8 cellular contexts compared by ENCODE assay signal in the genomic region with DNA sequence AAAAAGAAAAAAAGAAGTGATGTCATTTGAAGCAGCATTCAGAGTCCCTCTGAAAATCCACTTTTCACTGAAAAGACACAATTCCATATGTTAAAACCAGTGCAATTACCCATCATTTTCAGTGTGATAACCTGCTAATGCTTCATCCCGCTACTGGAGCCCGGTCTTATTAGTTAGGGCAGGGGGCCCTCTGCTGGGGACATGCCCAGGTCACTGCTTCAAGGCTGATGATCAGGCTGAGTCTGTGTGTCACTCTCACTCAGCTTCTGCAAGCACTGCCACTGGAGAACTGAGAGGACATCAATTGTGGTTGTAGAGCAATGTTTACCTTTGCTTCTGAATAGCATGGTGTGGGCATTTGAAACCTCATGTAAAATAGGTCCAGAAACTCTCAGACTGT. TPM values are rescaled to one million over a fixed set of nuclear protein-coding genes. Genes with fewer than 3 reads are reported as not detected.
DNase-seq lines count a peak whose midpoint lies in the region; ATAC-seq and TF ChIP-seq lines count a peak whose summit lies in the region.

No MANE protein-coding gene starts in this region.

- TF ChIP-seq POLR2A in ovary (IDR thresholded peaks at IDR 0.05) (no peak), lower leg skin (IDR thresholded peaks at IDR 0.05) (no peak)

- intact Hi-C loops in dorsolateral prefrontal cortex (cut with DNase I) (loop anchor here in 1 of 2 donors (5.0 to 10.0 kb wide), 2 partner anchors 745 to 917 kb away; no protein-coding TSS in a partner anchor), ovary (cut with DNase I) (loop anchor here in 2 of 4 donors (2.0 to 5.0 kb wide), 2 partner anchors 917 to 921 kb away; no protein-coding TSS in a partner anchor), lower leg skin (cut with DNase I; ENCODE audit: low total_unique reads) (loop anchor here (10.0 kb wide), 1 partner anchor 925 kb away; no protein-coding TSS in a partner anchor)

- H3K9me3 ChIP-seq in RWPE2 (ENCODE audit: severe bottlenecking) (no peaks in the 10 kb centered on the region), ovary (no peaks in the 10 kb centered on the region)

- H3K4me3 ChIP-seq in RWPE2 (ENCODE audit: severe bottlenecking) (no peak overlapping the region), dorsolateral prefrontal cortex (no peak overlapping the region), ovary (no peak overlapping the region), lower leg skin (ENCODE audit: low read depth, poor library complexity, severe bottlenecking) (no peak overlapping the region)

- TF ChIP-seq CTCF in RWPE2 (IDR thresholded peaks at IDR 0.05; ENCODE audit: poor library complexity, severe bottlenecking) (peak; percentile 43), dorsolateral prefrontal cortex (IDR thresholded peaks at IDR 0.05 in 54 of 56, conservative IDR thresholded peaks at IDR 0.05 in 2 of 56; ENCODE audit: low read depth in 1 of 56, partially characterized antibody in 56 of 56) (peak in 45 of 56 donors; percentile 9 to 66 (median 40)), ovary (IDR thresholded peaks at IDR 0.05) (no peak), lower leg skin (IDR thresholded peaks at IDR 0.05) (no peak)

- ATAC-seq in GM19452 (IDR thresholded peaks at IDR 0.05; ENCODE audit: unreplicated experiment) (peak; percentile 60), RWPE2 (ENCODE audit: low read depth) (peak; percentile 46; the same call in 1 of the 3 replicates)

- H3K36me3 ChIP-seq in RWPE2 (ENCODE audit: low read depth) (no peaks in the 10 kb centered on the region), ovary (no peaks in the 10 kb centered on the region)

- H3K27ac ChIP-seq in RWPE2 (ENCODE audit: poor library complexity, severe bottlenecking) (no peak overlapping the region), dorsolateral prefrontal cortex (no peak overlapping the region), ovary (no peak overlapping the region)

- TF ChIP-seq EP300 in ovary (IDR thresholded peaks at IDR 0.05), result no peak

- no peaks in the 10 kb centered on the region for H3K27me3 ChIP-seq in RWPE2 (ENCODE audit: insufficient read depth, poor library complexity, severe bottlenecking)
- no peaks in the 10 kb centered on the region for H3K27me3 ChIP-seq in dorsolateral prefrontal cortex
- no peaks in the 10 kb centered on the region for H3K27me3 ChIP-seq in ovary

- no peaks in the 10 kb centered on the region for H3K4me1 ChIP-seq in RWPE2 (ENCODE audit: insufficient read depth, poor library complexity, severe bottlenecking)
- H3K4me1 ChIP-seq in ovary (ENCODE audit: insufficient read depth), result no peaks in the 10 kb centered on the region

- DNase-seq in Daoy (ENCODE audit: low read depth) (peak; percentile 27), HuH-7.5 (ENCODE audit: low spot score) (peak; percentile 46), RWPE2 (ENCODE audit: low spot score) (no peak), dorsolateral prefrontal cortex (peak in 8 of 10 donors; percentile 10 to 64 (median 42)), ovary (peak in 4 of 5 donors; percentile 11 to 31 (median 28)), lower leg skin (ENCODE audit: low spot score in 2 of 2) (no peak)
- no peak for DNase-seq in effector CD8-positive, alpha-beta T cell (lab: John Stamatoyannopoulos, UW)

- WGBS in ovary, 3 donors, result 57 to 72% (median 63%) methylated on average over 2 of the region's 2 CpGs
- 61 to 64% methylated on average over 2 of the region's 2 CpGs for WGBS in lower leg skin, 2 donors

RNA-seq across cellular contexts. Expression of a gene that starts 49.1 kb away (rescaled TPM):
- 1.4 and 5.6 TPM in 2 replicates for total RNA-seq in Daoy (2014; rRNA removed; shearing (Covaris generic))
- total RNA-seq in dorsolateral prefrontal cortex (10 to 100 TPM in 7 of 120 experiments, 1 to 10 TPM in 111, under 1 TPM in 2; 0.63 to 14.3 (median 4.9) TPM), ovary (10 to 100 TPM in 1 of 7 donors, 1 to 10 TPM in 6; 1.2 to 10.0 (median 2.5) TPM), lower leg skin (not detected)
- polyA plus RNA-seq in ovary, result 1 to 10 TPM in 1 of 2 donors, under 1 TPM in 1; 0.67 to 3.2 TPM

Comparison
In these comparisons a context has a peak if more than half of its experiments do, and no peak if none do; other contexts are left out.
1. DNase-seq: peak in Daoy (single experiment), HuH-7.5 (single experiment), dorsolateral prefrontal cortex (8 of 10) and ovary (4 of 5); none in RWPE2 (single experiment), lower leg skin (0 of 2) and effector CD8-positive, alpha-beta T cell (single experiment).
2. CTCF ChIP-seq: peak in RWPE2 (single experiment) and dorsolateral prefrontal cortex (45 of 56); none in ovary (0 of 3) and lower leg skin (0 of 3).